ENCODE assay signal across 27 cellular contexts in the genomic region with DNA sequence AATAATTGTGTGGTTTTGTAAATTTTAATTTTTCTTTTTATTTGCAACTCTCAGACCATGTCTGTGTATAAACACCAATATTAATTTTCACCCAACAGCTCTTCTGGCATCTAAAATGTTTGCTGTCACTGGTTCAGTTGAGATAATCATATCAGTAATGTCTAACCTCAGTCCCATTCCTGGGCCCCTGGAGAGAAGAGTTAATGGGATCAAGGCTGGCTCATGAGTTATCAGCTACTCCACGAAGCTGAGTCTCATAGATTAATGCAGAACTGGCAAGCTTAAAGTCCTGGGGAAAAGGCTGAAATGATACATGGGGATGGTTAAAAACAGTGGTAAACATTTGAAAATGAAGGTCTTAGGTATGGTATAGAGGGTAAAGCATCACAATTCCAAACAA.
"Had no signal": no experiment of that assay in that cellular context is flagged by ENCODE, and none has a peak within 500 bp of the region (broad histone marks: within the 10 kb centered on the region; RNA-seq: fewer than 3 reads in every experiment).

No MANE protein-coding gene starts in this region.

- H3K9me3 Mint-ChIP-seq: activated CD8-positive, alpha-beta T cell treated with anti-CD3 and anti-CD28 coated beads for 36 hours; activated naive CD4-positive, alpha-beta T cell treated with anti-CD3 and anti-CD28 coated beads, Interleukin-2, amount 50 U/mL, for 24 hours; neural crest cell had no signal

- H3K27me3 Mint-ChIP-seq: activated CD4-positive, alpha-beta T cell treated with anti-CD3 and anti-CD28 coated beads, Interleukin-2, amount 10 ng/mL, durations not matched to agents 24 days and 14 days; activated CD8-positive, alpha-beta memory T cell treated with anti-CD3 and anti-CD28 coated beads, Interleukin-2, amount 10 ng/mL, durations not matched to agents 7 days and 5 days; activated CD8-positive, alpha-beta T cell treated with anti-CD3 and anti-CD28 coated beads for 36 hours; activated naive CD4-positive, alpha-beta T cell treated with anti-CD3 and anti-CD28 coated beads, Interleukin-2, amount 50 U/mL, for 24 hours; stimulated activated naive CD8-positive, alpha-beta T cell treated with anti-CD3 and anti-CD28 coated beads, Interleukin-15, amount 100 ng/mL, for 72 hours had no signal

- DNase-seq: activated CD4-positive, alpha-beta T cell treated with anti-CD3 and anti-CD28 coated beads, Interleukin-2, amount 10 ng/mL, durations not matched to agents 24 days and 14 days; activated CD8-positive, alpha-beta memory T cell treated with anti-CD3 and anti-CD28 coated beads, Interleukin-2, amount 10 ng/mL, durations not matched to agents 7 days and 5 days; activated CD8-positive, alpha-beta T cell treated with anti-CD3 and anti-CD28 coated beads for 36 hours; activated effector memory CD4-positive, alpha-beta T cell treated with anti-CD3 and anti-CD28 coated beads, Interleukin-2, amount 50 U/mL, for 16 hours; activated T-cell treated with anti-CD3 and anti-CD28 coated beads for 4 hours; adrenal gland; central memory CD4-positive, alpha-beta T cell; dermis blood vessel endothelial cell; effector CD8-positive, alpha-beta T cell; esophagus squamous epithelium; gastrocnemius medialis; hippocampal formation; islet precursor cell; left cardiac atrium; lower lobe of right lung; naive B cell; posterior cingulate gyrus; right lobe of liver; stimulated activated CD4-positive, alpha-beta T cell treated with anti-CD3 and anti-CD28 coated beads, Interleukin-2, amount 100 ng/mL, for 24 hours; stimulated activated naive CD8-positive, alpha-beta T cell treated with anti-CD3 and anti-CD28 coated beads, Interleukin-15, amount 100 ng/mL, for 72 hours; T-helper 1 cell; tibial artery had no signal

- H3K27me3 ChIP-seq: adrenal gland, esophagus squamous epithelium, gastrocnemius medialis, right lobe of liver had no signal

- H3K4me3 Mint-ChIP-seq: activated CD4-positive, alpha-beta T cell treated with anti-CD3 and anti-CD28 coated beads, Interleukin-2, amount 10 ng/mL, durations not matched to agents 24 days and 14 days; activated CD8-positive, alpha-beta memory T cell treated with anti-CD3 and anti-CD28 coated beads, Interleukin-2, amount 10 ng/mL, durations not matched to agents 7 days and 5 days; activated CD8-positive, alpha-beta T cell treated with anti-CD3 and anti-CD28 coated beads for 36 hours; activated naive CD4-positive, alpha-beta T cell treated with anti-CD3 and anti-CD28 coated beads, Interleukin-2, amount 50 U/mL, for 24 hours; naive B cell; neural crest cell; stimulated activated effector memory CD8-positive, alpha-beta T cell treated with anti-CD3 and anti-CD28 coated beads, Interleukin-12 subunit alpha, Interleukin-12 subunit beta, amount 100 ng/mL, for 72 hours; stimulated activated naive CD8-positive, alpha-beta T cell treated with anti-CD3 and anti-CD28 coated beads, Interleukin-15, amount 100 ng/mL, for 72 hours had no signal

- H3K36me3 ChIP-seq: adrenal gland, esophagus squamous epithelium, gastrocnemius medialis, lower lobe of right lung, right lobe of liver, tibial artery had no signal

- H3K4me3 ChIP-seq: adrenal gland, esophagus squamous epithelium, gastrocnemius medialis, lower lobe of right lung, right lobe of liver, skin epidermis, tibial artery had no signal

- H3K36me3 Mint-ChIP-seq: activated naive CD4-positive, alpha-beta T cell treated with anti-CD3 and anti-CD28 coated beads, Interleukin-2, amount 50 U/mL, for 24 hours; stimulated activated effector memory CD8-positive, alpha-beta T cell treated with anti-CD3 and anti-CD28 coated beads, Interleukin-12 subunit alpha, Interleukin-12 subunit beta, amount 100 ng/mL, for 72 hours had no signal

- H3K9me3 ChIP-seq: adrenal gland, esophagus squamous epithelium, gastrocnemius medialis, lower lobe of right lung, right lobe of liver, tibial artery had no signal

- H3K4me1 ChIP-seq: adrenal gland, gastrocnemius medialis, lower lobe of right lung, tibial artery had no signal

- H3K27ac Mint-ChIP-seq: activated CD4-positive, alpha-beta T cell treated with anti-CD3 and anti-CD28 coated beads, Interleukin-2, amount 10 ng/mL, durations not matched to agents 24 days and 14 days; activated CD8-positive, alpha-beta memory T cell treated with anti-CD3 and anti-CD28 coated beads, Interleukin-2, amount 10 ng/mL, durations not matched to agents 7 days and 5 days; activated CD8-positive, alpha-beta T cell treated with anti-CD3 and anti-CD28 coated beads for 36 hours; activated naive CD4-positive, alpha-beta T cell treated with anti-CD3 and anti-CD28 coated beads, Interleukin-2, amount 50 U/mL, for 24 hours; naive B cell; stimulated activated effector memory CD8-positive, alpha-beta T cell treated with anti-CD3 and anti-CD28 coated beads, Interleukin-12 subunit alpha, Interleukin-12 subunit beta, amount 100 ng/mL, for 72 hours had no signal

- H3K27ac ChIP-seq: adrenal gland, esophagus squamous epithelium, gastrocnemius medialis, lower lobe of right lung, right lobe of liver, skin epidermis, tibial artery had no signal

- ATAC-seq: activated CD4-positive, CD25-positive, alpha-beta regulatory T cell treated with anti-CD3 and anti-CD28 coated beads, Interleukin-2, amount 50 U/mL, for 24 hours; activated CD8-positive, alpha-beta memory T cell treated with anti-CD3 and anti-CD28 coated beads, Interleukin-2, amount 10 ng/mL, durations not matched to agents 7 days and 5 days; activated CD8-positive, alpha-beta T cell treated with anti-CD3 and anti-CD28 coated beads for 36 hours; gastrocnemius medialis; left cardiac atrium; lower lobe of right lung; right lobe of liver; stimulated activated effector memory CD8-positive, alpha-beta T cell treated with anti-CD3 and anti-CD28 coated beads, Interleukin-12 subunit alpha, Interleukin-12 subunit beta, amount 100 ng/mL, for 72 hours; stimulated activated naive CD8-positive, alpha-beta T cell treated with anti-CD3 and anti-CD28 coated beads, Interleukin-15, amount 100 ng/mL, for 72 hours had no signal
